Comparison of ENCODE assay signal across 8 cellular contexts in genomic region chr11:102007567-102008437, GRCh38. TPM values are rescaled to one million over a fixed set of nuclear protein-coding genes. Genes with fewer than 3 reads are reported as not detected.
DNase-seq lines count a peak whose midpoint lies in the region; ATAC-seq and TF ChIP-seq lines count a peak whose summit lies in the region.

No MANE protein-coding gene starts in this region.

- TF ChIP-seq CTCF in AG04450 (IDR thresholded peaks at IDR 0.05; ENCODE audit: low read depth, low read length) (peak; percentile 45), adrenal gland (IDR thresholded peaks at IDR 0.05) (peak; percentile 47 to 72 (median 56)), hepatocyte (IDR thresholded peaks at IDR 0.05; ENCODE audit: poor library complexity) (peak; percentile 70), suprapubic skin (IDR thresholded peaks at IDR 0.05) (peak; percentile 15 to 34)

- H3K36me3 ChIP-seq in adrenal gland (replicated peaks in 1 of 2) (no peaks in the 10 kb centered on the region), hepatocyte (replicated peaks; ENCODE audit: insufficient read depth, low read depth) (no peaks in the 10 kb centered on the region), suprapubic skin (no peaks in the 10 kb centered on the region)

- no peak overlapping the region for H2AFZ ChIP-seq in hepatocyte

- TF ChIP-seq EP300 in suprapubic skin (IDR thresholded peaks at IDR 0.05), result no peak

- CTCF ChIA-PET in AG04450 (lab: Charles Lee), result interaction anchor here (0.6 to 6.3 kb wide), 60 partner anchors 9 to 659 kb away, joined by 3 to 370 read pairs (median 4); partner anchors contain the start of genes CEP126 and CFAP300

- no peaks in the 10 kb centered on the region for H3K79me2 ChIP-seq in hepatocyte

- POLR2A ChIA-PET in AG04450 (lab: Yijun Ruan, JAX), result interaction anchor here (1.0 to 1.7 kb wide), 4 partner anchors 93 to 426 kb away, joined by 3 to 5 read pairs (median 4); partner anchors contain the start of gene CEP126

- H3K9me3 ChIP-seq in AG04450 (ENCODE audit: control insufficient read depth, insufficient read depth, low read length) (no peaks in the 10 kb centered on the region), adrenal gland (replicated peaks in 1 of 3) (no peaks in the 10 kb centered on the region), hepatocyte (ENCODE audit: low read depth) (no peaks in the 10 kb centered on the region), suprapubic skin (no peaks in the 10 kb centered on the region)

- H3K27me3 ChIP-seq in AG04450 (ENCODE audit: control insufficient read depth, insufficient read depth, low read length), result no peaks in the 10 kb centered on the region
- no peaks in the 10 kb centered on the region for H3K27me3 ChIP-seq in adrenal gland
- H3K27me3 ChIP-seq in hepatocyte, result no peaks in the 10 kb centered on the region
- no peaks in the 10 kb centered on the region for H3K27me3 ChIP-seq in suprapubic skin

- H3K9me2 ChIP-seq in hepatocyte (replicated peaks; ENCODE audit: insufficient read depth), result no peaks in the 10 kb centered on the region

- peak; percentile 77 for ATAC-seq in GM18498 (IDR thresholded peaks at IDR 0.05; ENCODE audit: unreplicated experiment)
- ATAC-seq in HG03060 (IDR thresholded peaks at IDR 0.05; ENCODE audit: low read depth, unreplicated experiment), result peak; percentile 73

- no peaks in the 10 kb centered on the region for H4K20me1 ChIP-seq in hepatocyte (ENCODE audit: insufficient read depth, poor library complexity, severe bottlenecking)

- no peak for TF ChIP-seq POLR2A in adrenal gland (IDR thresholded peaks at IDR 0.05)
- no peak for TF ChIP-seq POLR2A in suprapubic skin (IDR thresholded peaks at IDR 0.05)

- H3K4me1 ChIP-seq in adrenal gland (replicated peaks in 1 of 2), result peaks cover 10 to 12% of the 10 kb centered on the region in 2 donors
- peaks cover 27% of the 10 kb centered on the region for H3K4me1 ChIP-seq in hepatocyte (ENCODE audit: insufficient read depth)
- H3K4me1 ChIP-seq in suprapubic skin, result peaks cover 27% of the 10 kb centered on the region

- H3K27ac ChIP-seq in AG04450 (ENCODE audit: low read depth, low read length), result no peak overlapping the region
- H3K27ac ChIP-seq in adrenal gland, result no peak overlapping the region
- H3K27ac ChIP-seq in hepatocyte, result peak overlapping the region; percentile 64
- H3K27ac ChIP-seq in suprapubic skin, result peak overlapping the region; percentile 41

- H3K4me3 ChIP-seq in AG04450 (ENCODE audit: low read depth, low read length), result no peak overlapping the region
- no peak overlapping the region for H3K4me3 ChIP-seq in adrenal gland
- H3K4me3 ChIP-seq in hepatocyte, result no peak overlapping the region
- no peak overlapping the region for H3K4me3 ChIP-seq in suprapubic skin

- 22 to 30% (median 27%) methylated on average over 4 of the region's 4 CpGs for WGBS in adrenal gland, 4 donors
- WGBS in hepatocyte (ENCODE audit: low lambda C conversion rate, missing lambda C conversion rate), result 19% methylated on average over 4 of the region's 4 CpGs
- WGBS in suprapubic skin, result 20% methylated on average over 4 of the region's 4 CpGs

- no peak overlapping the region for H3K4me2 ChIP-seq in hepatocyte

- intact Hi-C loops in adrenal gland (cut with DNase I), result loop anchor here in 1 of 2 donors (5.0 to 10.0 kb wide), 2 partner anchors 146 to 553 kb away; no protein-coding TSS in a partner anchor

- DNase-seq in AG04450 (ENCODE audit: low read depth, low spot score) (peak; percentile 4), NCI-H2107 (lab: John Stamatoyannopoulos, UW) (peak; percentile 19), adrenal gland (no peak), hepatocyte (ENCODE audit: low spot score) (peak; percentile 59), suprapubic skin (ENCODE audit: low spot score in 2 of 2) (no peak), activated T-cell treated with anti-CD3 and anti-CD28 coated beads for 4 hours (no peak)

RNA-seq across cellular contexts. Expression of gene CFAP300, which starts 39.4 kb away (rescaled TPM):
- 2.3 and 3.4 TPM in 2 replicates for polyA plus RNA-seq in AG04450 (2011; rRNA removed)
- 0.64 and 1.00 TPM in 2 replicates for polyA minus RNA-seq in AG04450 (2011; rRNA and poly(A)+ RNA removed)
- total RNA-seq in adrenal gland, result 1 to 10 TPM; 2.7 to 9.5 (median 3.1) TPM
- 1 to 10 TPM; 4.3 to 5.2 (median 4.6) TPM for polyA plus RNA-seq in adrenal gland
- total RNA-seq in hepatocyte, result 1.5 and 3.4 TPM in 2 replicates
- polyA plus RNA-seq in hepatocyte, result 2.7 and 2.9 TPM in 2 replicates
- total RNA-seq in suprapubic skin, result 1 to 10 TPM in 3 of 4 donors, under 1 TPM in 1; 0.51 to 3.9 (median 2.4) TPM

Comparison
In these comparisons a context has a peak if more than half of its experiments do, and no peak if none do; other contexts are left out.
1. DNase-seq: peak in AG04450 (single experiment), NCI-H2107 (single experiment) and hepatocyte (single experiment); none in adrenal gland (0 of 7), suprapubic skin (0 of 2) and activated T-cell treated with anti-CD3 and anti-CD28 coated beads for 4 hours (single experiment).
2. H3K27ac ChIP-seq: peak in hepatocyte (single experiment) and suprapubic skin (single experiment); none in AG04450 (single experiment) and adrenal gland (0 of 5).
3. Peak in every context shown above with its lines, with median percentiles within 50 percentile points of each other: CTCF ChIP-seq.